34 cellular contexts compared by ENCODE assay signal in genomic region chrX:153396320-153397195, GRCh38. TPM values are rescaled to one million over a fixed set of nuclear protein-coding genes. Genes with fewer than 3 reads are reported as not detected.
"Had no signal": no experiment of that assay in that cellular context is flagged by ENCODE, and none has a peak within 500 bp of the region (broad histone marks: within the 10 kb centered on the region; RNA-seq: fewer than 3 reads in every experiment).

No MANE protein-coding gene starts in this region.

- H3K4me3 Mint-ChIP-seq: activated CD4-positive, alpha-beta T cell treated with anti-CD3 and anti-CD28 coated beads, Interleukin-2, amount 10 ng/mL, durations not matched to agents 24 days and 14 days; activated CD8-positive, alpha-beta T cell treated with anti-CD3 and anti-CD28 coated beads for 36 hours; activated naive CD4-positive, alpha-beta T cell treated with anti-CD3 and anti-CD28 coated beads for 36 hours; activated naive CD8-positive, alpha-beta T cell; activated naive CD8-positive, alpha-beta T cell treated with anti-CD3 and anti-CD28 coated beads, Interleukin-2, amount 50 U/mL, for 24 hours; activated T-cell treated with anti-CD3 and anti-CD28 coated beads, Interleukin-2, amount 50 U/mL, for 72 hours; activated T-helper 17 cell treated with anti-CD3 and anti-CD28 coated beads, Interleukin-2, amount 50 U/mL, for 72 hours; brain; T-helper 1 cell treated with Interleukin-12 subunit alpha and Interleukin-12 subunit beta and Interleukin-4 antibody, amounts not matched to agents 30 μg/mL and 1 μg/mL, for 36 hours had no signal

- DNase-seq: activated CD4-positive, alpha-beta T cell treated with anti-CD3 and anti-CD28 coated beads, Interleukin-2, amount 50 U/mL, for 4 hours; activated CD4-positive, CD25-positive, alpha-beta regulatory T cell; activated CD8-positive, alpha-beta T cell treated with anti-CD3 and anti-CD28 coated beads for 36 hours; activated gamma-delta T cell treated with Interleukin-2 at 50 U/mL for 16 hours; activated naive CD4-positive, alpha-beta T cell treated with anti-CD3 and anti-CD28 coated beads for 36 hours; activated naive CD8-positive, alpha-beta T cell treated with anti-CD3 and anti-CD28 coated beads, Interleukin-2, amount 50 U/mL, for 24 hours; activated T-cell treated with anti-CD3 and anti-CD28 coated beads, Interleukin-2, amount 50 U/mL, for 1 hour; activated T-cell treated with anti-CD3 and anti-CD28 coated beads, Interleukin-2, amount 50 U/mL, for 72 hours; anterior cingulate cortex; central memory CD4-positive, alpha-beta T cell; MV-4-11; NCI-H1092; NCI-H1436 treated with DMSO at 0.1 percent for 48 hours; NCI-H1694 treated with DMSO at 0.1 percent for 48 hours; NCI-H510A; NCI-H526; NCI-H748 treated with DMSO at 0.1 percent for 48 hours; NK-92 treated with Interleukin-12 subunit alpha and Interleukin-12 subunit beta, amount 100 ng/mL, for 24 hours; PC-9; SHP77 treated with DMSO at 0.1 percent for 48 hours; SK-N-SH; T-helper 9 cell; WERI-Rb-1 had no signal

- H3K4me2 ChIP-seq: KMS-11, PC-9, SK-N-SH had no signal

- H3K36me3 Mint-ChIP-seq: activated naive CD8-positive, alpha-beta T cell; brain had no signal

- H3K27me3 Mint-ChIP-seq: activated CD4-positive, alpha-beta T cell treated with anti-CD3 and anti-CD28 coated beads, Interleukin-2, amount 10 ng/mL, durations not matched to agents 24 days and 14 days; activated CD8-positive, alpha-beta T cell treated with anti-CD3 and anti-CD28 coated beads for 36 hours; activated naive CD8-positive, alpha-beta T cell; activated naive CD8-positive, alpha-beta T cell treated with anti-CD3 and anti-CD28 coated beads, Interleukin-2, amount 50 U/mL, for 24 hours; activated T-helper 17 cell treated with anti-CD3 and anti-CD28 coated beads, Interleukin-2, amount 50 U/mL, for 72 hours had no signal

- H3K36me3 ChIP-seq: SJSA1, WERI-Rb-1 had no signal

- H3K27ac ChIP-seq: KMS-11, PC-9, SJSA1, WERI-Rb-1 had no signal

- ATAC-seq: activated CD8-positive, alpha-beta T cell treated with anti-CD3 and anti-CD28 coated beads for 36 hours; activated naive CD8-positive, alpha-beta T cell treated with anti-CD3 and anti-CD28 coated beads, Interleukin-2, amount 50 U/mL, for 24 hours; activated T-cell treated with anti-CD3 and anti-CD28 coated beads, Interleukin-2, amount 50 U/mL, for 72 hours had no signal

- H3K9ac ChIP-seq: KMS-11, SK-N-SH had no signal

- H3K4me1 ChIP-seq: SJSA1 had no signal

- H3K4me3 ChIP-seq: PC-9, SJSA1 had no signal

- H3K27me3 ChIP-seq: SJSA1 had no signal

- H2AFZ ChIP-seq: PC-9 had no signal

- FAIRE-seq: bronchial epithelial cell had no signal

- H3K4me1 Mint-ChIP-seq: activated naive CD8-positive, alpha-beta T cell treated with anti-CD3 and anti-CD28 coated beads, Interleukin-2, amount 50 U/mL, for 24 hours; activated T-helper 17 cell treated with anti-CD3 and anti-CD28 coated beads, Interleukin-2, amount 50 U/mL, for 72 hours; brain had no signal

- H3K9me3 Mint-ChIP-seq: activated CD4-positive, alpha-beta T cell treated with anti-CD3 and anti-CD28 coated beads, Interleukin-2, amount 10 ng/mL, durations not matched to agents 24 days and 14 days; activated CD8-positive, alpha-beta T cell treated with anti-CD3 and anti-CD28 coated beads for 36 hours; activated naive CD4-positive, alpha-beta T cell treated with anti-CD3 and anti-CD28 coated beads for 36 hours; activated naive CD8-positive, alpha-beta T cell treated with anti-CD3 and anti-CD28 coated beads, Interleukin-2, amount 50 U/mL, for 24 hours; activated T-cell treated with anti-CD3 and anti-CD28 coated beads, Interleukin-2, amount 50 U/mL, for 72 hours; activated T-helper 17 cell treated with anti-CD3 and anti-CD28 coated beads, Interleukin-2, amount 50 U/mL, for 72 hours; T-helper 1 cell treated with Interleukin-12 subunit alpha and Interleukin-12 subunit beta and Interleukin-4 antibody, amounts not matched to agents 30 μg/mL and 1 μg/mL, for 36 hours had no signal

- H3K9me2 ChIP-seq: SK-N-SH had no signal

- H3K9me3 ChIP-seq: SJSA1, SK-N-SH had no signal

- H3K27ac Mint-ChIP-seq: activated CD4-positive, alpha-beta T cell treated with anti-CD3 and anti-CD28 coated beads, Interleukin-2, amount 10 ng/mL, durations not matched to agents 24 days and 14 days; activated CD8-positive, alpha-beta T cell treated with anti-CD3 and anti-CD28 coated beads for 36 hours; activated naive CD4-positive, alpha-beta T cell treated with anti-CD3 and anti-CD28 coated beads for 36 hours; activated naive CD8-positive, alpha-beta T cell; activated naive CD8-positive, alpha-beta T cell treated with anti-CD3 and anti-CD28 coated beads, Interleukin-2, amount 50 U/mL, for 24 hours; activated T-cell treated with anti-CD3 and anti-CD28 coated beads, Interleukin-2, amount 50 U/mL, for 72 hours; brain had no signal

RNA-seq across cellular contexts. Expression of gene PNMA6E, which starts 4.6 kb away (rescaled TPM):
- total RNA-seq: activated CD4-positive, alpha-beta T cell treated with anti-CD3 and anti-CD28 coated beads, Interleukin-2, amount 10 ng/mL, durations not matched to agents 24 days and 14 days; activated CD8-positive, alpha-beta memory T cell treated with anti-CD3 and anti-CD28 coated beads for 36 hours; activated CD8-positive, alpha-beta T cell treated with anti-CD3 and anti-CD28 coated beads for 36 hours; activated naive CD4-positive, alpha-beta T cell treated with anti-CD3 and anti-CD28 coated beads for 36 hours; activated T-cell treated with anti-CD3 and anti-CD28 coated beads, Interleukin-2, amount 50 U/mL, for 72 hours; activated T-helper 17 cell treated with anti-CD3 and anti-CD28 coated beads, Interleukin-2, amount 50 U/mL, for 72 hours; bronchial epithelial cell; cerebellum; LHCN-M2; PC-9; SJSA1 had no signal
- polyA plus RNA-seq: SK-N-SH had no signal

RNA-seq across cellular contexts. Expression of gene ZFP92, which starts 14.7 kb away (rescaled TPM):
- total RNA-seq: LHCN-M2, PC-9, SJSA1 had no signal
